In the genomic region with DNA sequence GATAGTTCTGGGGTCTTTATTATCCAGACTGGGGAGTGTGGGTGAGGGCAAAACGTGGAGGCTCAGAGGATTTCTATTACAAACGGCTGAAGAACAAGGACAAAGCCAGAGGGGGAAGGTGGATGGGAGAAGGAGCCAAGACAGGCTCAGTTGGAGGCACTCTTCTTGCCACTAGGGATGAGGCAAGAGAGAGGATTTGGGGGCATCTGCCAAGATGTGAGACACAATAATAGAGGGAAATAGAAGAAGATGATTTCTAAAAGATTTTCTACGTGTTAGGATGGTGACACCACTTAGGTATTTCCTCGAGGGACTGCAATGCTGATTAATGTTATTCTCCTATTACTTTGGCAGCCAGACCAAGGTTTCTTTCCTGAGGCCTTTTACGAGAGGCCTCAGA, we compare ENCODE assay signal across 20 cellular contexts.
A peak's percentile ranks its signal among the peaks of the same experiment; 100 is the strongest.
DNase-seq lines count a peak whose midpoint lies in the region; ATAC-seq, FAIRE-seq and TF ChIP-seq lines count a peak whose summit lies in the region.
"Had no signal": no experiment of that assay in that cellular context is flagged by ENCODE, and none has a peak within 500 bp of the region (broad histone marks: within the 10 kb centered on the region; RNA-seq: fewer than 3 reads in every experiment).

No MANE protein-coding gene starts in this region.

- DNase-seq in bronchial epithelial cell (ENCODE audit: low read depth) (peak; percentile 9), foreskin keratinocyte (peak; percentile 15 to 26), type B pancreatic cell (ENCODE audit: extremely low spot score, unreplicated experiment) (no peak), NCI-H526 (lab: John Stamatoyannopoulos, UW) (no peak), ureter (ENCODE audit: low spot score) (no peak), HTR-8/SVneo (ENCODE audit: insufficient read length, low spot score) (no peak)
- no peak for DNase-seq in activated CD4-positive, alpha-beta T cell treated with anti-CD3 and anti-CD28 coated beads for 1 hour
- DNase-seq: Calu3; CD4-positive, alpha-beta memory T cell; EL; MM.1S; NCI-H1092; NCI-H146; NCI-H2081; NCI-H82; SHP77 treated with DMSO at 0.1 percent for 48 hours had no signal

- no peak for TF ChIP-seq CTCF in bronchial epithelial cell (IDR thresholded peaks at IDR 0.05; ENCODE audit: insufficient read depth, low read length, severe bottlenecking)
- TF ChIP-seq CTCF in foreskin keratinocyte (conservative IDR thresholded peaks at IDR 0.05): no peak
- TF ChIP-seq CTCF in type B pancreatic cell (conservative IDR thresholded peaks at IDR 0.05): no peak

- H3K4me3 ChIP-seq in bronchial epithelial cell (ENCODE audit: low read depth, low read length): no peak overlapping the region
- H3K4me3 ChIP-seq in rectal smooth muscle tissue (ENCODE audit: low read length): no peak overlapping the region
- H3K4me3 ChIP-seq: BLaER1, GM12878 had no signal

- no peaks in the 10 kb centered on the region for H3K27me3 ChIP-seq in bronchial epithelial cell (ENCODE audit: control insufficient read depth, insufficient read depth, low read length)
- peaks cover 3% of the 10 kb centered on the region for H3K27me3 ChIP-seq in foreskin keratinocyte
- H3K27me3 ChIP-seq in rectal smooth muscle tissue (ENCODE audit: control insufficient read depth, insufficient read depth, low read length): no peaks in the 10 kb centered on the region
- H3K27me3 ChIP-seq: BLaER1 had no signal

- FAIRE-seq in bronchial epithelial cell (lab: Jason Lieb, UNC): no peak
- no peak for FAIRE-seq in HTR-8/SVneo (lab: Jason Lieb, UNC)
- FAIRE-seq: GM12878, H1 had no signal

- no peaks in the 10 kb centered on the region for H3K4me1 ChIP-seq in foreskin keratinocyte
- H3K4me1 ChIP-seq in rectal smooth muscle tissue (ENCODE audit: control insufficient read depth, insufficient read depth, low read length): peaks cover 12% of the 10 kb centered on the region

- H3K4me3 Mint-ChIP-seq in type B pancreatic cell: no peak overlapping the region
- H3K4me3 Mint-ChIP-seq: CD4-positive, alpha-beta memory T cell had no signal

- H3K27me3 Mint-ChIP-seq in type B pancreatic cell: peaks cover 42% of the 10 kb centered on the region

- peak overlapping the region; percentile 34 for H3K27ac Mint-ChIP-seq in type B pancreatic cell

- H3K36me3 ChIP-seq in bronchial epithelial cell (ENCODE audit: control insufficient read depth, insufficient read depth, low read length): no peaks in the 10 kb centered on the region
- H3K36me3 ChIP-seq in rectal smooth muscle tissue (ENCODE audit: control insufficient read depth, insufficient read depth, low read length): no peaks in the 10 kb centered on the region
- H3K36me3 ChIP-seq: BLaER1 had no signal

- H3K27ac ChIP-seq in foreskin keratinocyte (no peak overlapping the region), rectal smooth muscle tissue (ENCODE audit: low read depth, low read length) (peak overlapping the region; percentile 37)
- H3K27ac ChIP-seq: BLaER1 had no signal

- peak; percentile 18 for ATAC-seq in foreskin keratinocyte
- ATAC-seq: GM12878 had no signal

- no peaks in the 10 kb centered on the region for H3K36me3 Mint-ChIP-seq in type B pancreatic cell
- H3K36me3 Mint-ChIP-seq: CD4-positive, alpha-beta memory T cell had no signal

- no peaks in the 10 kb centered on the region for H3K9me3 Mint-ChIP-seq in type B pancreatic cell
- H3K9me3 Mint-ChIP-seq: CD4-positive, alpha-beta memory T cell had no signal

- H3K9ac ChIP-seq in rectal smooth muscle tissue (ENCODE audit: low read length): no peak overlapping the region
- H3K9ac ChIP-seq: BLaER1 had no signal

- peaks cover 11% of the 10 kb centered on the region for H3K4me1 Mint-ChIP-seq in type B pancreatic cell (ENCODE audit: unreplicated experiment)
- H3K4me1 Mint-ChIP-seq: CD4-positive, alpha-beta memory T cell had no signal

Comparison
In these comparisons a context has a peak if more than half of its experiments do, and no peak if none do; other contexts are left out.
1. DNase-seq: peak in bronchial epithelial cell (single experiment) and foreskin keratinocyte (2 of 2); none in type B pancreatic cell (single experiment), NCI-H526 (0 of 2), activated CD4-positive, alpha-beta T cell treated with anti-CD3 and anti-CD28 coated beads for 1 hour (single experiment), ureter (single experiment) and HTR-8/SVneo (single experiment).